In genomic region chr4:1008840-1009646, GRCh38 we compare ENCODE assay signal across 8 cellular contexts. TPM values are rescaled to one million over a fixed set of nuclear protein-coding genes. Genes with fewer than 3 reads are reported as not detected.
DNase-seq lines count a peak whose midpoint lies in the region; ATAC-seq and TF ChIP-seq lines count a peak whose summit lies in the region.

No MANE protein-coding gene starts in this region.

- H3K23ac ChIP-seq in trophoblast cell (ENCODE audit: low read length): no peak overlapping the region

- no peak overlapping the region for H3K9ac ChIP-seq in trophoblast cell (ENCODE audit: low read length)

- H3K27ac Mint-ChIP-seq in activated CD8-positive, alpha-beta T cell treated with anti-CD3 and anti-CD28 coated beads for 36 hours: no peak overlapping the region

- H2AFZ ChIP-seq in trophoblast cell (ENCODE audit: insufficient read depth, low read length, poor library complexity): no peak overlapping the region

- no peak overlapping the region for H4K12ac ChIP-seq in trophoblast cell (ENCODE audit: low read depth, low read length)

- H2BK5ac ChIP-seq in trophoblast cell (ENCODE audit: low read depth, low read length, poor library complexity): no peak overlapping the region

- ATAC-seq in HG03196 (IDR thresholded peaks at IDR 0.05; ENCODE audit: unreplicated experiment) (peak; percentile 6), HG02798 (IDR thresholded peaks at IDR 0.05; ENCODE audit: poor library complexity, unreplicated experiment) (no peak), GM21786 (IDR thresholded peaks at IDR 0.05; ENCODE audit: unreplicated experiment) (no peak)
- ATAC-seq in activated CD8-positive, alpha-beta T cell treated with anti-CD3 and anti-CD28 coated beads for 36 hours: no peak

- H3K4me1 ChIP-seq in trophoblast cell (ENCODE audit: control insufficient read depth in 1 of 2, insufficient read depth in 2 of 2, low read length in 2 of 2): peaks cover 18 to 19% of the 10 kb centered on the region in 2 experiments

- H3K27me3 ChIP-seq in trophoblast cell (ENCODE audit: insufficient read depth, low read length): peaks cover 46% of the 10 kb centered on the region

- H3K36me3 Mint-ChIP-seq in activated CD8-positive, alpha-beta T cell treated with anti-CD3 and anti-CD28 coated beads for 36 hours (ENCODE audit: low read depth): peaks cover 4% of the 10 kb centered on the region

- H3K4me3 ChIP-seq in fibroblast of mammary gland (ENCODE audit: control insufficient read depth, low read depth, low read length) (peak overlapping the region; percentile 54), trophoblast cell (ENCODE audit: low read depth, low read length) (no peak overlapping the region)

- POLR2A ChIA-PET in activated CD8-positive, alpha-beta T cell treated with anti-CD3 and anti-CD28 coated beads for 36 hours (lab: Charles Lee): interaction anchor here (0.8 kb wide), 1 partner anchor 227 kb away, joined by 4 read pairs; no protein-coding TSS in a partner anchor

- peaks cover 0 to 6% of the 10 kb centered on the region in 2 experiments for H3K36me3 ChIP-seq in trophoblast cell (ENCODE audit: control insufficient read depth in 1 of 2, insufficient read depth in 2 of 2, low read length in 2 of 2)

- H3K27ac ChIP-seq in trophoblast cell (ENCODE audit: low read depth, low read length): no peak overlapping the region

- DNase-seq in COLO668 (lab: John Stamatoyannopoulos, UW; ENCODE audit: unreplicated experiment) (peak; percentile 38), fibroblast of mammary gland (ENCODE audit: low read depth) (no peak), trophoblast cell (peak in 1 of 2 donors; percentile 49), NCI-H526 treated with DMSO at 0.1 percent for 48 hours (lab: John Stamatoyannopoulos, UW) (no peak)
- DNase-seq in activated CD8-positive, alpha-beta T cell treated with anti-CD3 and anti-CD28 coated beads for 36 hours: peak; percentile 42

- H3K27me3 Mint-ChIP-seq in activated CD8-positive, alpha-beta T cell treated with anti-CD3 and anti-CD28 coated beads for 36 hours: peaks cover 36% of the 10 kb centered on the region

- peaks cover 2% of the 10 kb centered on the region for H3K9me3 Mint-ChIP-seq in activated CD8-positive, alpha-beta T cell treated with anti-CD3 and anti-CD28 coated beads for 36 hours

- H3K9me3 ChIP-seq in trophoblast cell (ENCODE audit: insufficient read depth, low read depth, low read length): peaks cover 18% of the 10 kb centered on the region

- H3K14ac ChIP-seq in trophoblast cell (ENCODE audit: low read length): no peak overlapping the region

- H4K91ac ChIP-seq in trophoblast cell (ENCODE audit: low read depth, low read length): no peak overlapping the region

- H3K4ac ChIP-seq in trophoblast cell (ENCODE audit: low read depth, low read length): no peak overlapping the region

- intact Hi-C loops in activated CD8-positive, alpha-beta T cell treated with anti-CD3 and anti-CD28 coated beads for 36 hours (cut with micrococcal nuclease): no loop called here

- WGBS in trophoblast cell (ENCODE audit: extremely low coverage, insufficient coverage, insufficient read length): no CpG with 5 or more reads among the region's 46 CpGs

- H3K18ac ChIP-seq in trophoblast cell (ENCODE audit: low read length): no peak overlapping the region

- no peak overlapping the region for H2AK5ac ChIP-seq in trophoblast cell (ENCODE audit: low read length)

- no peak overlapping the region for H2BK120ac ChIP-seq in trophoblast cell (ENCODE audit: insufficient read depth, low read length, poor library complexity)

- no peak overlapping the region for H2BK12ac ChIP-seq in trophoblast cell (ENCODE audit: low read length)

- H4K8ac ChIP-seq in trophoblast cell (ENCODE audit: low read depth, low read length): no peak overlapping the region

- H3K4me2 ChIP-seq in trophoblast cell (ENCODE audit: low read length): peak overlapping the region; percentile 53

- peak overlapping the region; percentile 55 for H3K4me3 Mint-ChIP-seq in activated CD8-positive, alpha-beta T cell treated with anti-CD3 and anti-CD28 coated beads for 36 hours

- peaks cover 8% of the 10 kb centered on the region for H3K4me1 Mint-ChIP-seq in activated CD8-positive, alpha-beta T cell treated with anti-CD3 and anti-CD28 coated beads for 36 hours (ENCODE audit: low read depth)

- no peak for TF ChIP-seq CTCF in activated CD8-positive, alpha-beta T cell treated with anti-CD3 and anti-CD28 coated beads for 36 hours (IDR thresholded peaks at IDR 0.05)
- TF ChIP-seq CTCF in fibroblast of mammary gland (conservative IDR thresholded peaks at IDR 0.05; ENCODE audit: control insufficient read depth, insufficient read depth, low read depth, low read length): no peak

- no peaks in the 10 kb centered on the region for H3K79me2 ChIP-seq in trophoblast cell (ENCODE audit: control insufficient read depth, insufficient read depth, low read length, poor library complexity)

- peaks cover 2% of the 10 kb centered on the region for H3K79me1 ChIP-seq in trophoblast cell (ENCODE audit: low read length)

- CTCF ChIA-PET in activated CD8-positive, alpha-beta T cell treated with anti-CD3 and anti-CD28 coated beads for 36 hours (lab: Charles Lee): interaction anchor here (0.6 to 1.3 kb wide), 2 partner anchors 21 to 75 kb away, joined by 3 read pairs; no protein-coding TSS in a partner anchor

RNA-seq across cellular contexts. Expression of gene FGFRL1, which starts 2.4 kb away (rescaled TPM):
- total RNA-seq in activated CD8-positive, alpha-beta T cell treated with anti-CD3 and anti-CD28 coated beads for 36 hours: 10 to 100 TPM; 16.2 to 18.0 TPM
- 17.6 and 18.3 TPM in 2 replicates for polyA plus RNA-seq in trophoblast cell (2013)

RNA-seq across cellular contexts. Expression of gene SLC26A1, which starts 15.8 kb away (rescaled TPM):
- under 1 TPM in 1 of 2 experiments, not detected in 1; 0.27 TPM for total RNA-seq in activated CD8-positive, alpha-beta T cell treated with anti-CD3 and anti-CD28 coated beads for 36 hours
- polyA plus RNA-seq in trophoblast cell (2013): 0.10 TPM in 1 of 2 replicates, not detected in the other

RNA-seq across cellular contexts. Expression of gene IDUA, which starts 22.2 kb away (rescaled TPM):
- 1 to 10 TPM; 4.8 to 5.4 TPM for total RNA-seq in activated CD8-positive, alpha-beta T cell treated with anti-CD3 and anti-CD28 coated beads for 36 hours
- 2.0 and 2.2 TPM in 2 replicates for polyA plus RNA-seq in trophoblast cell (2013)

RNA-seq across cellular contexts. Expression of gene DGKQ, which starts 35.7 kb away (rescaled TPM):
- total RNA-seq in activated CD8-positive, alpha-beta T cell treated with anti-CD3 and anti-CD28 coated beads for 36 hours: 10 to 100 TPM; 14.3 to 16.7 TPM
- polyA plus RNA-seq in trophoblast cell (2013): 4.2 TPM in 2 replicates

Comparison
In these comparisons a context has a peak if more than half of its experiments do, and no peak if none do; other contexts are left out.
1. DNase-seq: peak in COLO668 (single experiment) and activated CD8-positive, alpha-beta T cell treated with anti-CD3 and anti-CD28 coated beads for 36 hours (single experiment); none in fibroblast of mammary gland (single experiment) and NCI-H526 treated with DMSO at 0.1 percent for 48 hours (single experiment).